Comparison of ENCODE assay signal across 8 cellular contexts in the genomic region with DNA sequence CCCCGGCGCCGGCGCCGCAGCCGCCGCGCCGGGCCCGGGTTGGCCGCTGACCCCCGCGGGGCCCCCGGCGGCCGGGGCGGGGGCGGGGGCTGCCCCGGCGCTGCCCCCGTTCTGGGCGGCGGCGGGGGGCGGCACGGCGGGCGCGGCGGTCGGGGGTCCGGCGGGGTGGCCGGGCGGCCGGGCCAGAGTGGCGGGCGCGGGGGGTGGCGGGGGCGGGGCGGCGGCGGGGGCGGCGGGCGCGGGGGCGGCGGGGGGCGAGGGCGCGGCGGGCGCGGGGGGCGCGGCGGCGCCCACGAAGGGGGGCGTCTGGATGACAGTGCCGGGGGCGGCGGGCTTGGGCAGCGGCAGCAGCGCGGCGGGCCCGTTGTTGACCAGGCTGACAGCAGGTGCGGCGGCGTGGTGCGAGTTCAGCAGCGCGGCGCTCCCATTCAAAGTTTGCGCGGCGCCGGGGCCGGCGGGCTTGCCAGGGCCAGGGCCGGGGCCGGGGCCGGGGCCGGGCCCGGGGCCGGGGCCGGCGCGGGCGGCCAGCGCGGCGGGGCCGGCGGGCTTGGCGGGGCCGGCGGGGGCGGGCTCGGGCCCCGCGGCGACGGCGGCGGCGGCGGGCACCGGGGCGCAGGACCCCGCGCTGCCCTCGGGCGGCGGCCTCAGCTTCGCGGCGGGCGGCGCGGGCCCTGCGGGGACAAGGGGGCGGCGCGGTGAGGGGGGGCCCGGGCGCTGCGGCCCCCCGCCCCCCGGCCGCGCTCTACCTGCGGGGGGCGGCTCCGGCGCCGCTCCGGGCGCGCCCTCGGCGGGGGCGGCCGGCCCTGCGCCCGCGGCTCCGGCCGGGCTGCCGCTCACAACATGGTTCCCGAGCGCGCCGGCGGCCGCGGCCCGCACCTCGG. TPM values are rescaled to one million over a fixed set of nuclear protein-coding genes. Genes with fewer than 3 reads are reported as not detected.
DNase-seq lines count a peak whose midpoint lies in the region; ATAC-seq and TF ChIP-seq lines count a peak whose summit lies in the region.

No MANE protein-coding gene starts in this region.

- H3K27ac Mint-ChIP-seq in CD14-positive monocyte: no peak overlapping the region

- peaks cover 2 to 15% (median 4%) of the 10 kb centered on the region in 3 donors for H3K27me3 Mint-ChIP-seq in CD14-positive monocyte (ENCODE audit: low read depth in 3 of 3)

- peak overlapping the region; percentile 72 for H3K4me2 ChIP-seq in smooth muscle cell

- no peak overlapping the region for H3K9ac ChIP-seq in smooth muscle cell (ENCODE audit: low read depth)

- H2AFZ ChIP-seq in smooth muscle cell (ENCODE audit: low read depth): no peak overlapping the region

- H3K27me3 ChIP-seq in WERI-Rb-1 (ENCODE audit: insufficient read depth, low read depth, severe bottlenecking) (no peaks in the 10 kb centered on the region), left ventricle myocardium inferior (ENCODE audit: low read depth) (no peaks in the 10 kb centered on the region), smooth muscle cell (ENCODE audit: low read depth) (no peaks in the 10 kb centered on the region)

- peak overlapping the region; percentile 64 to 78 for H3K4me3 Mint-ChIP-seq in CD14-positive monocyte

- H3K79me2 ChIP-seq in smooth muscle cell (ENCODE audit: low read depth): peaks cover 38% of the 10 kb centered on the region

- intact Hi-C loops in CD14-positive monocyte (cut with micrococcal nuclease): loop anchor here (5.0 to 10.0 kb wide), 4 partner anchors 77 to 797 kb away; partner anchors contain the start of genes MTG2 (in 1 of the 2), OSBPL2 (in 1 of the 2), PSMA7 (in 1 of the 2) and SS18L1 (in 1 of the 2)
- intact Hi-C loops in left ventricle myocardium inferior (cut with micrococcal nuclease): loop anchor here (10.0 kb wide), 1 partner anchor 60 kb away; the partner anchor contains the start of gene LSM14B

- WGBS in smooth muscle cell (ENCODE audit: low lambda C conversion rate): 0% methylated on average over 45 of the region's 162 CpGs

- H4K20me1 ChIP-seq in smooth muscle cell (ENCODE audit: low read depth): peaks cover 44% of the 10 kb centered on the region

- peak; percentile 19 for ATAC-seq in GM19025 (IDR thresholded peaks at IDR 0.05; ENCODE audit: low read depth, unreplicated experiment)
- peak; percentile 19 for ATAC-seq in HG03097 (IDR thresholded peaks at IDR 0.05; ENCODE audit: low FRiP score, unreplicated experiment)

- H3K4me1 ChIP-seq in left ventricle myocardium inferior (peaks cover 47% of the 10 kb centered on the region), smooth muscle cell (ENCODE audit: low read depth) (peaks cover 13% of the 10 kb centered on the region)

- no peak for DNase-seq in CD14-positive monocyte (ENCODE audit: low spot score)
- no peak for DNase-seq in WERI-Rb-1
- no peak for DNase-seq in left ventricle myocardium inferior
- no peak for DNase-seq in smooth muscle cell (lab: John Stamatoyannopoulos, UW; ENCODE audit: unreplicated experiment)
- no peak for DNase-seq in NCI-H128 (lab: John Stamatoyannopoulos, UW; ENCODE audit: unreplicated experiment)
- DNase-seq in pons (ENCODE audit: low spot score): no peak

- H3K36me3 Mint-ChIP-seq in CD14-positive monocyte: peaks cover 3 to 14% of the 10 kb centered on the region in 2 donors

- peak overlapping the region; percentile 34 for H3K4me3 ChIP-seq in WERI-Rb-1 (ENCODE audit: low read depth, low read length)
- peak overlapping the region; percentile 70 for H3K4me3 ChIP-seq in left ventricle myocardium inferior
- H3K4me3 ChIP-seq in smooth muscle cell: peak overlapping the region; percentile 71

- H3K9me3 ChIP-seq in WERI-Rb-1 (ENCODE audit: severe bottlenecking): no peaks in the 10 kb centered on the region
- H3K9me3 ChIP-seq in left ventricle myocardium inferior (replicated peaks): no peaks in the 10 kb centered on the region
- H3K9me3 ChIP-seq in smooth muscle cell (replicated peaks; ENCODE audit: low read depth): no peaks in the 10 kb centered on the region

- H3K36me3 ChIP-seq in WERI-Rb-1 (peaks cover 36% of the 10 kb centered on the region), left ventricle myocardium inferior (no peaks in the 10 kb centered on the region), smooth muscle cell (ENCODE audit: low read depth) (no peaks in the 10 kb centered on the region)

- TF ChIP-seq CTCF in CD14-positive monocyte (IDR thresholded peaks at IDR 0.05) (no peak), WERI-Rb-1 (IDR thresholded peaks at IDR 0.05; ENCODE audit: low read depth, low read length) (no peak), left ventricle myocardium inferior (IDR thresholded peaks at IDR 0.05; ENCODE audit: borderline replicate concordance) (no peak), smooth muscle cell (IDR thresholded peaks at IDR 0.05; ENCODE audit: borderline replicate concordance, insufficient read depth, poor library complexity, severe bottlenecking) (no peak)

- peaks cover 53% of the 10 kb centered on the region for H3K4me1 Mint-ChIP-seq in CD14-positive monocyte

- peak overlapping the region; percentile 88 for H3K27ac ChIP-seq in WERI-Rb-1
- peak overlapping the region; percentile 86 for H3K27ac ChIP-seq in left ventricle myocardium inferior (replicated peaks)
- H3K27ac ChIP-seq in smooth muscle cell (ENCODE audit: low read depth): no peak overlapping the region

- peaks cover 5% of the 10 kb centered on the region for H3F3A ChIP-seq in smooth muscle cell (ENCODE audit: low read depth)

- H3K9me3 Mint-ChIP-seq in CD14-positive monocyte: no peaks in the 10 kb centered on the region

RNA-seq across cellular contexts. Expression of gene TAF4, which starts 0.7 kb away (rescaled TPM):
- polyA plus RNA-seq in CD14-positive monocyte: under 1 TPM; 0.48 to 0.99 TPM
- total RNA-seq in left ventricle myocardium inferior: 11.8 TPM
- total RNA-seq in smooth muscle cell: 7.4 and 8.5 TPM in 2 replicates
- 0.67 and 0.96 TPM in 2 replicates for polyA plus RNA-seq in smooth muscle cell

RNA-seq across cellular contexts. Expression of gene LSM14B, which starts 57.2 kb away (rescaled TPM):
- polyA plus RNA-seq in CD14-positive monocyte (1 to 10 TPM; 1.0 to 1.4 TPM), smooth muscle cell (4.9 and 5.6 TPM in 2 replicates)
- total RNA-seq in left ventricle myocardium inferior (51.6 TPM), smooth muscle cell (21.5 and 22.7 TPM in 2 replicates)
